Comparison of ENCODE assay signal across 8 cellular contexts in the genomic region with DNA sequence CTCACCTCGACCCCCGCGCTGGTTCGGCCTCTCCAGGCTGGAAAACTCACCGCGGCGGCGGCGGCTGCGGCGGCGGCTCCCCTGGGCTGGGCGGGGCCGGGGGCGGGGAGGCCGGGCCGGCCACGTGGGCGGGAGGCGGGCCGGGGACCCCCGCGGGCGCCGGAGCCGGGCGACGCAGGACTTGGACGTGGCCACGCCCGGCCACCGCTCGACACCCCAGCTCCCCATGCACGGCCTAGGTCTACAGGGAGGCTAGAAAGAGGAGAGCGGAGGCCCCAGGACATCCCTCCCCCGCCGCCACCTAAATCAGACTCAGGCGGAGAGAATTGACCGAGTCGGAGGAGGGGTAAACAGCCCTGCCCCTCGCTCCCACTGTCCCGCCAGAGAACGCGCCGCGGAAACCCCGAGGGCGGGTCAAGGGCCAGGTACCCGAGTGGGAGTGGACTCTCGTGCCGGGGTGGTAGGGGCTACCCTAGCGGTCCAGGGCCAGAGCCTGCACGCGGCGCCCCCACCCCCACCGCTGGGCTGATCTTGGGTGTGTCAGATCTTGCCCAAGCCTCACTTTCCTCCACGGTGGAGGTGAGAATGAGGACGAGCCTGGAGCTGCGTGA. TPM values are rescaled to one million over a fixed set of nuclear protein-coding genes. Genes with fewer than 3 reads are reported as not detected.
A peak's percentile ranks its signal among the peaks of the same experiment; 100 is the strongest.
DNase-seq lines count a peak whose midpoint lies in the region; ATAC-seq and TF ChIP-seq lines count a peak whose summit lies in the region.

No MANE protein-coding gene starts in this region.

- POLR2A ChIA-PET in SK-N-SH (lab: Yijun Ruan, JAX) = no interaction called here

- no peaks in the 10 kb centered on the region for H3K9me2 ChIP-seq in SK-N-SH

- H3K4me1 Mint-ChIP-seq in natural killer cell treated with Interleukin-12 subunit alpha and Interleukin-12 subunit beta and Interleukin-15 and Interleukin-18, amount 100 ng/mL, for 72 hours (ENCODE audit: low read depth in 2 of 2) = no peaks in the 10 kb centered on the region

- no peaks in the 10 kb centered on the region for H3K36me3 Mint-ChIP-seq in natural killer cell treated with Interleukin-12 subunit alpha and Interleukin-12 subunit beta and Interleukin-15 and Interleukin-18, amount 100 ng/mL, for 72 hours

- CTCF ChIA-PET in SK-N-SH (lab: Yijun Ruan, JAX) = interaction anchor here (0.9 to 2.6 kb wide), 6 partner anchors 15 to 91 kb away, joined by 3 to 20 read pairs (median 4); no protein-coding TSS in a partner anchor

- TF ChIP-seq EP300 in SK-N-SH (IDR thresholded peaks at IDR 0.05; ENCODE audit: borderline replicate concordance in 1 of 2, low read depth in 1 of 2, low read length in 1 of 2) = no peak

- no peak for TF ChIP-seq RAD21 in SK-N-SH (IDR thresholded peaks at IDR 0.05; ENCODE audit: low read length)

- peak overlapping the region; percentile 98 for H3K4me2 ChIP-seq in SK-N-SH

- H3K27me3 ChIP-seq in SK-N-SH (ENCODE audit: insufficient read depth) = no peaks in the 10 kb centered on the region

- no peaks in the 10 kb centered on the region for H4K20me1 ChIP-seq in SK-N-SH (ENCODE audit: insufficient read depth)

- 56% methylated on average over 10 of the region's 59 CpGs for WGBS in SK-N-SH (ENCODE audit: low lambda C conversion rate)

- no peak for TF ChIP-seq CTCF in AG10803 (conservative IDR thresholded peaks at IDR 0.05; ENCODE audit: low read length)
- no peak for TF ChIP-seq CTCF in SK-N-SH (IDR thresholded peaks at IDR 0.05)
- no peak for TF ChIP-seq CTCF in fibroblast of mammary gland (conservative IDR thresholded peaks at IDR 0.05; ENCODE audit: control insufficient read depth, insufficient read depth, low read depth, low read length)

- ATAC-seq in GM21723 (IDR thresholded peaks at IDR 0.05; ENCODE audit: unreplicated experiment) (peak; percentile 36), GM19463 (IDR thresholded peaks at IDR 0.05; ENCODE audit: unreplicated experiment) (no peak), GM19397 (IDR thresholded peaks at IDR 0.05; ENCODE audit: unreplicated experiment) (no peak)
- peak; percentile 56 to 71 for ATAC-seq in natural killer cell treated with Interleukin-12 subunit alpha and Interleukin-12 subunit beta and Interleukin-15 and Interleukin-18, amount 100 ng/mL, for 72 hours

- no peak overlapping the region for H3K27ac Mint-ChIP-seq in natural killer cell treated with Interleukin-12 subunit alpha and Interleukin-12 subunit beta and Interleukin-15 and Interleukin-18, amount 100 ng/mL, for 72 hours

- H3K9me3 ChIP-seq in SK-N-SH = no peaks in the 10 kb centered on the region

- no peaks in the 10 kb centered on the region for H3K9me3 Mint-ChIP-seq in natural killer cell treated with Interleukin-12 subunit alpha and Interleukin-12 subunit beta and Interleukin-15 and Interleukin-18, amount 100 ng/mL, for 72 hours

- H3K4me3 Mint-ChIP-seq in natural killer cell treated with Interleukin-12 subunit alpha and Interleukin-12 subunit beta and Interleukin-15 and Interleukin-18, amount 100 ng/mL, for 72 hours = peak overlapping the region; percentile 49

- no peaks in the 10 kb centered on the region for H3K36me3 ChIP-seq in SK-N-SH (replicated peaks in 1 of 2; ENCODE audit: control insufficient read depth in 1 of 2, insufficient read depth in 2 of 2, low read length in 1 of 2)

- no peaks in the 10 kb centered on the region for H3F3A ChIP-seq in SK-N-SH (replicated peaks; ENCODE audit: insufficient read depth)

- no peak overlapping the region for H3K27ac ChIP-seq in SK-N-SH (ENCODE audit: low read depth in 2 of 2, low read length in 1 of 2)

- H3K27me3 Mint-ChIP-seq in natural killer cell treated with Interleukin-12 subunit alpha and Interleukin-12 subunit beta and Interleukin-15 and Interleukin-18, amount 100 ng/mL, for 72 hours = peaks cover 36 to 43% of the 10 kb centered on the region in 2 donors

- peak; percentile 18 for DNase-seq in AG10803 (ENCODE audit: low read depth)
- DNase-seq in SK-N-SH = peak; percentile 93
- no peak for DNase-seq in fibroblast of mammary gland (ENCODE audit: low read depth)
- no peak for DNase-seq in natural killer cell treated with Interleukin-12 subunit alpha and Interleukin-12 subunit beta and Interleukin-15 and Interleukin-18, amount 100 ng/mL, for 72 hours (ENCODE audit: low spot score)
- no peak for DNase-seq in ecto neural progenitor cell (ENCODE audit: low spot score)

- peak overlapping the region; percentile 64; the same call in 1 of the 2 replicates for H3K9ac ChIP-seq in SK-N-SH

- peak overlapping the region; percentile 95; the same call in 1 of the 2 replicates for H2AFZ ChIP-seq in SK-N-SH (ENCODE audit: low read depth)

- H3K4me3 ChIP-seq in AG10803 (ENCODE audit: low read length) = peak overlapping the region; percentile 84
- H3K4me3 ChIP-seq in SK-N-SH (ENCODE audit: low read depth in 2 of 2, low read length in 1 of 2) = peak overlapping the region; percentile 76 to 79
- H3K4me3 ChIP-seq in fibroblast of mammary gland (ENCODE audit: control insufficient read depth, low read depth, low read length) = peak overlapping the region; percentile 62

- H3K4me1 ChIP-seq in SK-N-SH (ENCODE audit: control insufficient read depth in 1 of 2, insufficient read depth in 2 of 2, low read depth in 1 of 2, low read length in 1 of 2) = peaks cover 0 to 9% of the 10 kb centered on the region in 2 experiments; a peak in 1 of 4 replicates

- no peaks in the 10 kb centered on the region for H3K79me2 ChIP-seq in SK-N-SH (ENCODE audit: insufficient read depth)

TF ChIP-seq in SK-N-SH, 30 proteins besides CTCF, POLR2A, EP300 and RAD21:
- TF ChIP-seq TEAD4 (IDR thresholded peaks at IDR 0.05; ENCODE audit: borderline replicate concordance, insufficient read depth) = no peak
- 0 out of 2 replicates have a peak, but pooled peaks have one; percentile 29 for TF ChIP-seq MXI1 (IDR thresholded peaks at IDR 0.05; ENCODE audit: low read depth, low read length)
- TF ChIP-seq, protein P1, sequence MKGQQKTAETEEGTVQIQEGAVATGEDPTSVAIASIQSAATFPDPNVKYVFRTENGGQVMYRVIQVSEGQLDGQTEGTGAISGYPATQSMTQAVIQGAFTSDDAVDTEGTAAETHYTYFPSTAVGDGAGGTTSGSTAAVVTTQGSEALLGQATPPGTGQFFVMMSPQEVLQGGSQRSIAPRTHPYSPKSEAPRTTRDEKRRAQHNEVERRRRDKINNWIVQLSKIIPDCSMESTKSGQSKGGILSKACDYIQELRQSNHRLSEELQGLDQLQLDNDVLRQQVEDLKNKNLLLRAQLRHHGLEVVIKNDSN (IDR thresholded peaks at IDR 0.05; ENCODE audit: borderline replicate concordance, low read depth) = peak; percentile 39; the same call in 1 of the 2 replicates
- TF ChIP-seq, protein P2, sequence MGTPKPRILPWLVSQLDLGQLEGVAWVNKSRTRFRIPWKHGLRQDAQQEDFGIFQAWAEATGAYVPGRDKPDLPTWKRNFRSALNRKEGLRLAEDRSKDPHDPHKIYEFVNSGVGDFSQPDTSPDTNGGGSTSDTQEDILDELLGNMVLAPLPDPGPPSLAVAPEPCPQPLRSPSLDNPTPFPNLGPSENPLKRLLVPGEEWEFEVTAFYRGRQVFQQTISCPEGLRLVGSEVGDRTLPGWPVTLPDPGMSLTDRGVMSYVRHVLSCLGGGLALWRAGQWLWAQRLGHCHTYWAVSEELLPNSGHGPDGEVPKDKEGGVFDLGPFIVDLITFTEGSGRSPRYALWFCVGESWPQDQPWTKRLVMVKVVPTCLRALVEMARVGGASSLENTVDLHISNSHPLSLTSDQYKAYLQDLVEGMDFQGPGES (IDR thresholded peaks at IDR 0.05; ENCODE audit: low read depth, low read length) = no peak
- no peak for TF ChIP-seq RXRA (IDR thresholded peaks at IDR 0.05; ENCODE audit: borderline replicate concordance, low read depth)
- TF ChIP-seq, protein P3, sequence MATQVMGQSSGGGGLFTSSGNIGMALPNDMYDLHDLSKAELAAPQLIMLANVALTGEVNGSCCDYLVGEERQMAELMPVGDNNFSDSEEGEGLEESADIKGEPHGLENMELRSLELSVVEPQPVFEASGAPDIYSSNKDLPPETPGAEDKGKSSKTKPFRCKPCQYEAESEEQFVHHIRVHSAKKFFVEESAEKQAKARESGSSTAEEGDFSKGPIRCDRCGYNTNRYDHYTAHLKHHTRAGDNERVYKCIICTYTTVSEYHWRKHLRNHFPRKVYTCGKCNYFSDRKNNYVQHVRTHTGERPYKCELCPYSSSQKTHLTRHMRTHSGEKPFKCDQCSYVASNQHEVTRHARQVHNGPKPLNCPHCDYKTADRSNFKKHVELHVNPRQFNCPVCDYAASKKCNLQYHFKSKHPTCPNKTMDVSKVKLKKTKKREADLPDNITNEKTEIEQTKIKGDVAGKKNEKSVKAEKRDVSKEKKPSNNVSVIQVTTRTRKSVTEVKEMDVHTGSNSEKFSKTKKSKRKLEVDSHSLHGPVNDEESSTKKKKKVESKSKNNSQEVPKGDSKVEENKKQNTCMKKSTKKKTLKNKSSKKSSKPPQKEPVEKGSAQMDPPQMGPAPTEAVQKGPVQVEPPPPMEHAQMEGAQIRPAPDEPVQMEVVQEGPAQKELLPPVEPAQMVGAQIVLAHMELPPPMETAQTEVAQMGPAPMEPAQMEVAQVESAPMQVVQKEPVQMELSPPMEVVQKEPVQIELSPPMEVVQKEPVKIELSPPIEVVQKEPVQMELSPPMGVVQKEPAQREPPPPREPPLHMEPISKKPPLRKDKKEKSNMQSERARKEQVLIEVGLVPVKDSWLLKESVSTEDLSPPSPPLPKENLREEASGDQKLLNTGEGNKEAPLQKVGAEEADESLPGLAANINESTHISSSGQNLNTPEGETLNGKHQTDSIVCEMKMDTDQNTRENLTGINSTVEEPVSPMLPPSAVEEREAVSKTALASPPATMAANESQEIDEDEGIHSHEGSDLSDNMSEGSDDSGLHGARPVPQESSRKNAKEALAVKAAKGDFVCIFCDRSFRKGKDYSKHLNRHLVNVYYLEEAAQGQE (IDR thresholded peaks at IDR 0.05; ENCODE audit: low read depth, low read length) = no peak
- TF ChIP-seq FOXM1 (IDR thresholded peaks at IDR 0.05; ENCODE audit: low read depth) = no peak

RNA-seq across cellular contexts. Expression of a gene that starts 18.9 kb away (rescaled TPM):
- polyA plus RNA-seq in SK-N-SH (2012; rRNA removed) = 0.24 and 0.33 TPM in 2 replicates
- polyA plus RNA-seq in SK-N-SH (2012; cell fraction: cytosol; rRNA removed) = 0.29 and 0.32 TPM in 2 replicates
- 0.13 and 0.24 TPM in 2 replicates for polyA plus RNA-seq in SK-N-SH (2012; cell fraction: nucleus; rRNA removed)
- not detected for total RNA-seq in natural killer cell treated with Interleukin-12 subunit alpha and Interleukin-12 subunit beta and Interleukin-15 and Interleukin-18, amount 100 ng/mL, for 72 hours

Comparison
In these comparisons a context has a peak if more than half of its experiments do, and no peak if none do; other contexts are left out.
1. DNase-seq: peak in AG10803 (single experiment) and SK-N-SH (single experiment); none in fibroblast of mammary gland (single experiment), natural killer cell treated with Interleukin-12 subunit alpha and Interleukin-12 subunit beta and Interleukin-15 and Interleukin-18, amount 100 ng/mL, for 72 hours (single experiment) and ecto neural progenitor cell (single experiment).
2. ATAC-seq: peak in GM21723 (single experiment) and natural killer cell treated with Interleukin-12 subunit alpha and Interleukin-12 subunit beta and Interleukin-15 and Interleukin-18, amount 100 ng/mL, for 72 hours (2 of 2); none in GM19463 (single experiment) and GM19397 (single experiment).
3. Peak in every context shown above with its lines, with median percentiles within 50 percentile points of each other: H3K4me3 ChIP-seq.